ENCODE assay signal across 30 cellular contexts in the genomic region with DNA sequence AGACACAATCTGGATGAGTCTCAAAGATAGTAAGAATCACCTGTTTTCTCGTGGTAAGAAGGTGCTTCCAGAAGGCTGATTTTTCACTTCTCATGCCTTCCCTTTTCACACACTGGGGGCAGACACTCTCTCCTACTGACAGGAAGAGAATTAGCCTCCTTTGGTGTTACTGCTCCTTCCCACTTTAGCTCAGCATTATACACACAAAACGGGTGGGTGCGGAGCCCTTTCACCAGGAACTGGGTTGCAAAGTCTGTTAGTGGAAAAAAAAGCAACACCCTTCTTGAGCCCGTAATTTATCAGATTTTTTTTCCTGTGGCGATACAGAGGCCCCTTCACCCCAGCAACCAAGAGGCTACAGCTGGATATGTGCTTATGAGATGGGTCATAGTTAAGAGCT.
"Had no signal": no experiment of that assay in that cellular context is flagged by ENCODE, and none has a peak within 500 bp of the region (broad histone marks: within the 10 kb centered on the region; RNA-seq: fewer than 3 reads in every experiment).

No MANE protein-coding gene starts in this region.

- H3K9me3 Mint-ChIP-seq: immature natural killer cell; mesothelial cell of epicardium; naive B cell; natural killer cell; nephron progenitor cell; neural progenitor cell; stimulated activated naive B cell treated with anti-CD40 and anti-IgM and Interleukin-4, amounts not matched to agents 10 μg/mL and 1 μg/mL and 100 μg/mL, for 72 hours had no signal

- H3K36me3 ChIP-seq: neural progenitor cell, thyroid gland had no signal

- H3K27ac ChIP-seq: left lung, lower lobe of right lung, neural progenitor cell, neutrophil, parathyroid adenoma, psoas muscle, skin epidermis, testis, thyroid gland, upper lobe of right lung had no signal

- H3K4me3 ChIP-seq: left lung, lower lobe of right lung, neural progenitor cell, psoas muscle, skin epidermis, stomach, testis, thyroid gland, upper lobe of right lung had no signal

- H3K27me3 Mint-ChIP-seq: naive B cell; stimulated activated naive B cell treated with anti-CD40 and anti-IgM and Interleukin-4, amounts not matched to agents 10 μg/mL and 1 μg/mL and 100 μg/mL, for 72 hours had no signal

- H3K4me1 ChIP-seq: left lung, lower lobe of right lung, testis, thyroid gland, upper lobe of right lung had no signal

- H3K4me3 Mint-ChIP-seq: immature natural killer cell; mesothelial cell of epicardium; naive B cell; natural killer cell; nephron progenitor cell; neural progenitor cell; stimulated activated naive B cell treated with anti-CD40 and anti-IgM and Interleukin-4, amounts not matched to agents 10 μg/mL and 1 μg/mL and 100 μg/mL, for 72 hours had no signal

- H3K27me3 ChIP-seq: left lung, neural progenitor cell, neutrophil, stomach, testis, thyroid gland, upper lobe of right lung had no signal

- DNase-seq: immature natural killer cell; kidney; left colon; left lung; lower lobe of right lung; mammary epithelial cell; mesenchymal stem cell; naive B cell; natural killer cell; nephron progenitor cell; occipital lobe; psoas muscle; right cardiac atrium; stimulated activated CD4-positive, alpha-beta T cell treated with anti-CD3 and anti-CD28 coated beads, Interleukin-12 subunit alpha, Interleukin-12 subunit beta, amount 100 ng/mL, for 4 hours; stimulated activated CD4-positive, alpha-beta T cell treated with anti-CD3 and anti-CD28 coated beads, Interleukin-15, amount 100 ng/mL, for 24 hours; stimulated activated CD4-positive, alpha-beta T cell treated with anti-CD3 and anti-CD28 coated beads, Interleukin-2, amount 100 ng/mL, for 24 hours; stimulated activated CD4-positive, alpha-beta T cell treated with anti-CD3 and anti-CD28 coated beads, Interleukin-4, amount 100 ng/mL, for 1 hour; stimulated activated naive B cell treated with anti-CD40 and anti-IgM and Interleukin-4, amounts not matched to agents 10 μg/mL and 1 μg/mL and 100 μg/mL, for 72 hours; stimulated activated naive CD8-positive, alpha-beta T cell treated with anti-CD3 and anti-CD28 coated beads, Interleukin-15, Interleukin-2, amounts not matched to agents 100 U/mL and 50 U/mL, for 24 hours; stomach; testis; thyroid gland; trophoblast cell; upper lobe of right lung had no signal

- H3K4me1 Mint-ChIP-seq: immature natural killer cell; mesothelial cell of epicardium; naive B cell; stimulated activated naive B cell treated with anti-CD40 and anti-IgM and Interleukin-4, amounts not matched to agents 10 μg/mL and 1 μg/mL and 100 μg/mL, for 72 hours had no signal

- ATAC-seq: left colon; left lung; lower lobe of right lung; natural killer cell; psoas muscle; sciatic nerve; stimulated activated naive B cell treated with anti-CD40 and anti-IgM and Interleukin-4, amounts not matched to agents 10 μg/mL and 1 μg/mL and 100 μg/mL, for 72 hours; stimulated activated naive CD8-positive, alpha-beta T cell treated with anti-CD3 and anti-CD28 coated beads, Interleukin-15, Interleukin-2, amounts not matched to agents 100 U/mL and 50 U/mL, for 24 hours; upper lobe of right lung had no signal

- H3K27ac Mint-ChIP-seq: immature natural killer cell; mesothelial cell of epicardium; naive B cell; natural killer cell; nephron progenitor cell; stimulated activated naive B cell treated with anti-CD40 and anti-IgM and Interleukin-4, amounts not matched to agents 10 μg/mL and 1 μg/mL and 100 μg/mL, for 72 hours had no signal

- H3K9me3 ChIP-seq: left lung, lower lobe of right lung, neutrophil, psoas muscle, stomach, testis, thyroid gland, upper lobe of right lung had no signal

- H3K36me3 Mint-ChIP-seq: natural killer cell had no signal
